In genomic region chr12:124915249-124916236, GRCh38 we compare ENCODE assay signal across 8 cellular contexts. TPM values are rescaled to one million over a fixed set of nuclear protein-coding genes. Genes with fewer than 3 reads are reported as not detected.
DNase-seq lines count a peak whose midpoint lies in the region; ATAC-seq, FAIRE-seq and TF ChIP-seq lines count a peak whose summit lies in the region.

No MANE protein-coding gene starts in this region.

- FAIRE-seq in astrocyte (lab: Jason Lieb, UNC), result no peak

- peaks cover 34% of the 10 kb centered on the region for H4K20me1 ChIP-seq in astrocyte (ENCODE audit: insufficient read depth, low read length)

- H3K9ac ChIP-seq in astrocyte (ENCODE audit: low read length), result peak overlapping the region; percentile 100
- H3K9ac ChIP-seq in iPS-20b (ENCODE audit: low read depth, low read length), result peak overlapping the region; percentile 96

- TF ChIP-seq CTCF in astrocyte (IDR thresholded peaks at IDR 0.05; ENCODE audit: insufficient read depth, low read depth, low read length), result no peak

- H3K36me3 ChIP-seq in astrocyte (ENCODE audit: insufficient read depth, low read length) (peaks cover 21% of the 10 kb centered on the region), iPS-20b (ENCODE audit: insufficient read depth, low read depth, low read length) (peaks cover 34% of the 10 kb centered on the region)

- H3K4me3 ChIP-seq in astrocyte (ENCODE audit: insufficient read depth, low read depth, low read length), result peak overlapping the region; percentile 82
- peak overlapping the region; percentile 99 for H3K4me3 ChIP-seq in iPS-20b (ENCODE audit: low read length)

- H3K27ac ChIP-seq in astrocyte (ENCODE audit: low read depth, low read length), result peak overlapping the region; percentile 100
- peak overlapping the region; percentile 68 for H3K27ac ChIP-seq in iPS-20b (ENCODE audit: low read length)

- H3K9me3 ChIP-seq in astrocyte (ENCODE audit: insufficient read depth, low read depth, low read length) (no peaks in the 10 kb centered on the region), iPS-20b (ENCODE audit: insufficient read depth, low read depth, low read length) (no peaks in the 10 kb centered on the region)

- H3K4me1 Mint-ChIP-seq in astrocyte (ENCODE audit: low read depth, unreplicated experiment), result peaks cover 39% of the 10 kb centered on the region

- H3K36me3 Mint-ChIP-seq in astrocyte (ENCODE audit: low read depth, unreplicated experiment), result peaks cover 21% of the 10 kb centered on the region

- no peaks in the 10 kb centered on the region for H3K27me3 Mint-ChIP-seq in astrocyte (ENCODE audit: low read depth, unreplicated experiment)

- H3K9me3 Mint-ChIP-seq in astrocyte (ENCODE audit: unreplicated experiment), result no peaks in the 10 kb centered on the region

- ATAC-seq in GM18867 (IDR thresholded peaks at IDR 0.05; ENCODE audit: unreplicated experiment), result peak; percentile 5
- ATAC-seq in HG03457 (IDR thresholded peaks at IDR 0.05; ENCODE audit: unreplicated experiment), result peak; percentile 2

- H3K27me3 ChIP-seq in astrocyte (ENCODE audit: insufficient read depth, low read length) (peaks cover 6% of the 10 kb centered on the region), iPS-20b (ENCODE audit: insufficient read depth, low read length) (no peaks in the 10 kb centered on the region)

- no peak for DNase-seq in astrocyte (ENCODE audit: low read depth)
- DNase-seq in stimulated activated CD4-positive, alpha-beta T cell treated with anti-CD3 and anti-CD28 coated beads, Interleukin-4, amount 100 ng/mL, for 24 hours, result peak; percentile 48
- DNase-seq in NCI-H146 (lab: John Stamatoyannopoulos, UW), result no peak
- DNase-seq in NCI-H2171 (lab: John Stamatoyannopoulos, UW), result no peak
- DNase-seq in activated CD4-positive, alpha-beta T cell treated with anti-CD3 and anti-CD28 coated beads, Interleukin-2, amount 50 U/mL, for 4 hours, result no peak

- peak overlapping the region; percentile 100 for H3K27ac Mint-ChIP-seq in astrocyte (ENCODE audit: unreplicated experiment)

- H3K4me3 Mint-ChIP-seq in astrocyte (ENCODE audit: unreplicated experiment), result peak overlapping the region; percentile 91

- H2AFZ ChIP-seq in astrocyte (ENCODE audit: low read depth, low read length), result peak overlapping the region; percentile 6

- peaks cover 47% of the 10 kb centered on the region for H3K79me2 ChIP-seq in astrocyte (ENCODE audit: insufficient read depth, low read length)

- H3K4me2 ChIP-seq in astrocyte (ENCODE audit: low read length), result peak overlapping the region; percentile 90

- H3K4me1 ChIP-seq in astrocyte (ENCODE audit: insufficient read depth, low read length) (peaks cover 48% of the 10 kb centered on the region), iPS-20b (ENCODE audit: insufficient read depth, low read length) (peaks cover 34% of the 10 kb centered on the region)

RNA-seq across cellular contexts. Expression of gene UBC, which starts 1.1 kb away (rescaled TPM):
- total RNA-seq in astrocyte, result 1,171 and 1,214 TPM in 2 replicates

RNA-seq across cellular contexts. Expression of gene SCARB1, which starts 51.9 kb away (rescaled TPM):
- 44.5 and 48.4 TPM in 2 replicates for total RNA-seq in astrocyte
